8 cellular contexts compared by ENCODE assay signal in the genomic region with DNA sequence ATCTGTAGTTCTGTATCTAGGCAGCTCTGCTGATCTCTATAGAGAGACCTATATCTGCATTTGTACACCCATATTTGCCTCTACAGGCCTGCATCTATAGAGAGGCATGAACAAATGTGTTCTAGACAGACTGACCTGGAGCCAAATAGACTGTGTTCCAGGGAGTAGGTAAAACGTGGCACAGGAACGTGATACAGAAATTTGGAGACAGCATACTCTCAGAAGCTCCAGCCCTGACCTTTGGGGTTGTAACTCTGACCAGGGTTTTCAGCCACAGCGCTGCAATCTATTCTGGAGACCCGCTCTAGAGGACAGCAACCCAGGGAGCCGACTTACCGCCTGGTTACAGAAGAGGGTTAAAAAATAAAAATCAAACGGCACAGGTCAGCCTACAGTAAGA. TPM values are rescaled to one million over a fixed set of nuclear protein-coding genes. Genes with fewer than 3 reads are reported as not detected.
DNase-seq lines count a peak whose midpoint lies in the region; ATAC-seq and TF ChIP-seq lines count a peak whose summit lies in the region.

No MANE protein-coding gene starts in this region.

- TF ChIP-seq CTCF in WI38 (IDR thresholded peaks at IDR 0.05; ENCODE audit: low read depth, low read length) (no peak), upper lobe of right lung (IDR thresholded peaks at IDR 0.05) (no peak)

- H3K27ac ChIP-seq in upper lobe of right lung: no peak overlapping the region

- no peaks in the 10 kb centered on the region for H3K9me3 ChIP-seq in upper lobe of right lung

- no peaks in the 10 kb centered on the region for H3K27me3 Mint-ChIP-seq in activated naive CD4-positive, alpha-beta T cell treated with anti-CD3 and anti-CD28 coated beads, Interleukin-2, amount 50 U/mL, for 24 hours
- peaks cover 0 to 2% (median 2%) of the 10 kb centered on the region in 3 donors for H3K27me3 Mint-ChIP-seq in immature natural killer cell (ENCODE audit: low read depth in 3 of 3)

- peak; percentile 31 for ATAC-seq in upper lobe of right lung

- H3K9me3 Mint-ChIP-seq in activated naive CD4-positive, alpha-beta T cell treated with anti-CD3 and anti-CD28 coated beads, Interleukin-2, amount 50 U/mL, for 24 hours: no peaks in the 10 kb centered on the region
- H3K9me3 Mint-ChIP-seq in immature natural killer cell: no peaks in the 10 kb centered on the region

- peak overlapping the region; percentile 97 for H3K4me3 Mint-ChIP-seq in activated naive CD4-positive, alpha-beta T cell treated with anti-CD3 and anti-CD28 coated beads, Interleukin-2, amount 50 U/mL, for 24 hours
- peak overlapping the region; percentile 96 to 98 (median 97) for H3K4me3 Mint-ChIP-seq in immature natural killer cell

- H3K27me3 ChIP-seq in upper lobe of right lung: no peaks in the 10 kb centered on the region

- peak overlapping the region; percentile 51 for H3K27ac Mint-ChIP-seq in activated naive CD4-positive, alpha-beta T cell treated with anti-CD3 and anti-CD28 coated beads, Interleukin-2, amount 50 U/mL, for 24 hours
- peak overlapping the region in 3 of 6 donors; percentile 80 to 93 (median 84) for H3K27ac Mint-ChIP-seq in immature natural killer cell

- intact Hi-C loops in upper lobe of right lung (cut with DNase I): no loop called here

- peaks cover 20% of the 10 kb centered on the region for H3K36me3 ChIP-seq in upper lobe of right lung

- peaks cover 8% of the 10 kb centered on the region for H3K4me1 ChIP-seq in upper lobe of right lung

- peak overlapping the region; percentile 78 for H3K4me3 ChIP-seq in WI38 (ENCODE audit: low read depth, low read length)
- H3K4me3 ChIP-seq in upper lobe of right lung: peak overlapping the region; percentile 78

- peaks cover 7% of the 10 kb centered on the region for H3K36me3 Mint-ChIP-seq in activated naive CD4-positive, alpha-beta T cell treated with anti-CD3 and anti-CD28 coated beads, Interleukin-2, amount 50 U/mL, for 24 hours
- H3K36me3 Mint-ChIP-seq in immature natural killer cell: peaks cover 5 to 9% (median 6%) of the 10 kb centered on the region in 3 donors

- no peak for DNase-seq in activated naive CD4-positive, alpha-beta T cell treated with anti-CD3 and anti-CD28 coated beads, Interleukin-2, amount 50 U/mL, for 16 hours
- DNase-seq in immature natural killer cell (no peak), upper lobe of right lung (no peak), amniotic stem cell (lab: John Stamatoyannopoulos, UW) (no peak), cerebellar cortex (ENCODE audit: low spot score) (no peak)
- no peak for DNase-seq in stimulated activated CD4-positive, alpha-beta T cell treated with anti-CD3 and anti-CD28 coated beads, Interleukin-12 subunit alpha, Interleukin-12 subunit beta, amount 100 ng/mL, for 4 hours

- H3K4me1 Mint-ChIP-seq in activated naive CD4-positive, alpha-beta T cell treated with anti-CD3 and anti-CD28 coated beads, Interleukin-2, amount 50 U/mL, for 24 hours: peaks cover 11% of the 10 kb centered on the region
- H3K4me1 Mint-ChIP-seq in immature natural killer cell: peaks cover 13 to 21% of the 10 kb centered on the region in 2 donors

RNA-seq across cellular contexts. Expression of gene RBBP9, which starts 1.0 kb away (rescaled TPM):
- polyA plus RNA-seq in immature natural killer cell: 1 to 10 TPM; 3.4 to 9.8 (median 9.7) TPM
- 14.0 TPM for total RNA-seq in upper lobe of right lung

RNA-seq across cellular contexts. Expression of gene SEC23B, which starts 11.7 kb away (rescaled TPM):
- 100 to 1,000 TPM in 1 of 3 donors, 10 to 100 TPM in 2; 44.1 to 109 (median 67.7) TPM for polyA plus RNA-seq in immature natural killer cell
- total RNA-seq in upper lobe of right lung: 62.9 TPM

RNA-seq across cellular contexts. Expression of gene POLR3F, which starts 28.9 kb away (rescaled TPM):
- 1 to 10 TPM; 4.3 to 6.2 (median 4.4) TPM for polyA plus RNA-seq in immature natural killer cell
- total RNA-seq in upper lobe of right lung: 7.2 TPM

RNA-seq across cellular contexts. Expression of gene DZANK1, which starts 29.2 kb away (rescaled TPM):
- polyA plus RNA-seq in immature natural killer cell: 1 to 10 TPM in 2 of 3 donors, not detected in 1; 1.2 to 1.6 TPM
- 2.7 TPM for total RNA-seq in upper lobe of right lung
